In the genomic region with DNA sequence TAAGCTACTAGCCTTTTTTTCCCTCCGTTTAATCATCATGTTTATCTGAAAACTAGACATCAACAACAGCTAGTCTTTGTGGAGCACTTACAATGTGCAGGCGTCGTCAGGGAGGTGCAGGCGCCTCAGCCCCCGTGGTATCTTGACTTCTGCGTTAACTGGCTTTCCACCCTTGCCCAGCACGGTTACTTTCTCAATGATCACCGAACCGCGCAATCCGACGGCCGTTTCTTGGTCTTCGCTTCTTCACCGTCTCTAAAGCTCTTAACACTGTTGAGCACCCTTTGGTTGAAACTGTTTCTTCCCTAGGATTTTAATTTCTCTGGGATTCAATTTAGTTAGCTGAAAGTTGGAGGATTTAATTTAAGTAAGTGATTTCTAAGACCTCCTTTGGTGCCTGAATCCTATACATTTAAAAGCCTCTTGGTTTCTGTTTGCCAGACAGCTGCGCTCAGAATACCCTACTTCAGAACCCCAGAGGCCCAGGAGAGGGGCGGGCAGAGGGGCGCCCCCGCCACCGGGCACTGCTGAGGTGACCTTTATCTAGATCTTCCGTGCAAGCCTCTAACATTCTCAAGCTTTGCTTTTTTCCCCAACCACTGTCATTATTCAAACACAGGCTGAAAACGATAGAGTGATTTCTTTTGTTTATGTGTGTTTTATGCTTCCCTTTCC, we compare ENCODE assay signal across 15 cellular contexts. TPM values are rescaled to one million over a fixed set of nuclear protein-coding genes. Genes with fewer than 3 reads are reported as not detected.
"Had no signal": no experiment of that assay in that cellular context is flagged by ENCODE, and none has a peak within 500 bp of the region (broad histone marks: within the 10 kb centered on the region; RNA-seq: fewer than 3 reads in every experiment).

No MANE protein-coding gene starts in this region.

- H3K4me3 ChIP-seq: lung, mucosa of descending colon, ovary, tibial nerve had no signal

- ATAC-seq: effector memory CD8-positive, alpha-beta T cell; left cardiac atrium; mucosa of descending colon; natural killer cell; stimulated activated memory B cell treated with anti-CD40 and anti-IgM and Interleukin-4, amounts not matched to agents 10 μg/mL and 1 μg/mL and 100 μg/mL, for 72 hours had no signal

- H3K4me1 ChIP-seq: tibial nerve had no signal

- H3K27ac ChIP-seq: ovary, tibial nerve had no signal

- DNase-seq: activated CD4-positive, alpha-beta memory T cell treated with anti-CD3 and anti-CD28 coated beads, Interleukin-2, amount 10 ng/mL, durations not matched to agents 7 days and 5 days; activated CD4-positive, alpha-beta T cell treated with anti-CD3 and anti-CD28 coated beads for 1 hour; activated CD8-positive, alpha-beta memory T cell treated with anti-CD3 and anti-CD28 coated beads, Interleukin-2, amount 50 U/mL, for 48 hours; activated naive CD4-positive, alpha-beta T cell treated with Interleukin-2 at 50 U/mL for 16 hours; central memory CD4-positive, alpha-beta T cell; effector memory CD8-positive, alpha-beta T cell; immature natural killer cell; left cardiac atrium; mucosa of descending colon; natural killer cell; ovary; T-helper 9 cell had no signal

- H3K9me3 ChIP-seq: mucosa of descending colon, ovary, tibial nerve had no signal

- H3K36me3 ChIP-seq: ovary, tibial nerve had no signal

- H3K27me3 ChIP-seq: ovary had no signal

RNA-seq across cellular contexts. Expression of a gene that starts 35.1 kb away (rescaled TPM):
- total RNA-seq: activated CD4-positive, alpha-beta memory T cell treated with anti-CD3 and anti-CD28 coated beads, Interleukin-2, amount 10 ng/mL, durations not matched to agents 7 days and 5 days; natural killer cell had no signal
- polyA plus RNA-seq: immature natural killer cell had no signal
